28 cellular contexts compared by ENCODE assay signal in genomic region chr7:104217620-104218019, GRCh38.
"Had no signal": no experiment of that assay in that cellular context is flagged by ENCODE, and none has a peak within 500 bp of the region (broad histone marks: within the 10 kb centered on the region; RNA-seq: fewer than 3 reads in every experiment).

No MANE protein-coding gene starts in this region.

- ATAC-seq: effector memory CD8-positive, alpha-beta T cell; esophagus mucosa; foreskin keratinocyte; gastrocnemius medialis; gastroesophageal sphincter; heart left ventricle; heart right ventricle had no signal

- H3K4me3 ChIP-seq: colonic mucosa, coronary artery, dorsolateral prefrontal cortex, esophagus muscularis mucosa, esophagus squamous epithelium, gastrocnemius medialis, gastroesophageal sphincter, heart left ventricle, heart right ventricle had no signal

- H3K27me3 ChIP-seq: colonic mucosa, dorsolateral prefrontal cortex, esophagus muscularis mucosa, foreskin keratinocyte, gastrocnemius medialis, heart left ventricle had no signal

- DNase-seq: colonic mucosa; cortex of kidney; dermis blood vessel endothelial cell; dorsolateral prefrontal cortex; effector CD4-positive, alpha-beta T cell; effector CD8-positive, alpha-beta T cell; effector memory CD4-positive, alpha-beta T cell; effector memory CD8-positive, alpha-beta T cell; endodermal cell; erythroblast; esophagus squamous epithelium; foreskin fibroblast; foreskin keratinocyte; foreskin melanocyte; gastrocnemius medialis; glutamatergic neuron; head of caudate nucleus; heart left ventricle; heart right ventricle had no signal

- H3K4me1 ChIP-seq: colonic mucosa, esophagus muscularis mucosa, esophagus squamous epithelium, foreskin keratinocyte, gastrocnemius medialis, gastroesophageal sphincter, heart left ventricle, heart right ventricle had no signal

- H3K27ac ChIP-seq: colonic mucosa, coronary artery, dorsolateral prefrontal cortex, epithelial cell of prostate, esophagus muscularis mucosa, esophagus squamous epithelium, foreskin keratinocyte, gastrocnemius medialis, gastroesophageal sphincter, heart left ventricle, heart right ventricle had no signal

- FAIRE-seq: colon, endometrium, endothelial cell of umbilical vein, frontal cortex had no signal

- H3K36me3 ChIP-seq: colonic mucosa, esophagus muscularis mucosa, esophagus squamous epithelium, gastrocnemius medialis, gastroesophageal sphincter, heart left ventricle, heart right ventricle had no signal

- H3K9me3 ChIP-seq: colonic mucosa, gastrocnemius medialis had no signal
